1 cellular context compared by ENCODE assay signal in the genomic region with DNA sequence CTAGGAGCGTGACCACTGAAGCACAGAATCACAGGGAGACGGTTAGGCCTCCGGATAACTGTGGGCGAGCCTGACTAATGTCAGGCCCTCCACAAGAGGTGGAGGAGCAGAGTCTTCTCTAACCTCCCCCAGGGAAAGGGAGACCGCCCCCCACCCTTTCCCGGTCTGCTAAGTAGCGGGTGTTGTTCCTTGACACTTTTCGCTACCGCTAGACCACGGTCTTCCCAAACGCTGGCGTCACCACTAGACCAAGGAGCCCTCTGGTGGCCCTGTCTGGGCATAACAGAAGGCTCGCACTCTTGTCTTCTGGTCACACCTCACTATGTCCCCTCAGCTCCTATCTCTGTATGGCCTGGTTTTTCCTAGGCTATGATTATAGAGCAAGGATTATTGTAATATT.
A peak's percentile ranks its signal among the peaks of the same experiment; 100 is the strongest.
TF ChIP-seq lines count a peak whose summit lies in the region.

No MANE protein-coding gene starts in this region.

TF ChIP-seq in HepG2, 621 proteins besides CTCF, POLR2A, EP300 and RAD21:
- TF ChIP-seq ZBTB38 (CRISPR knock-in tag; IDR thresholded peaks at IDR 0.05) (peak; percentile 60; the same call in 1 of the 2 replicates), ZMYM4 (CRISPR knock-in tag; IDR thresholded peaks at IDR 0.05) (peak; percentile 44; the same call in 1 of the 2 replicates), POGZ (CRISPR knock-in tag; IDR thresholded peaks at IDR 0.05) (0 out of 2 replicates have a peak, but pooled peaks have one; percentile 32), ZBTB33 (CRISPR knock-in tag; IDR thresholded peaks at IDR 0.05) (peak; percentile 98), STAG1 (CRISPR knock-in tag; IDR thresholded peaks at IDR 0.05) (peak; percentile 53)
- TF ChIP-seq, protein P1, sequence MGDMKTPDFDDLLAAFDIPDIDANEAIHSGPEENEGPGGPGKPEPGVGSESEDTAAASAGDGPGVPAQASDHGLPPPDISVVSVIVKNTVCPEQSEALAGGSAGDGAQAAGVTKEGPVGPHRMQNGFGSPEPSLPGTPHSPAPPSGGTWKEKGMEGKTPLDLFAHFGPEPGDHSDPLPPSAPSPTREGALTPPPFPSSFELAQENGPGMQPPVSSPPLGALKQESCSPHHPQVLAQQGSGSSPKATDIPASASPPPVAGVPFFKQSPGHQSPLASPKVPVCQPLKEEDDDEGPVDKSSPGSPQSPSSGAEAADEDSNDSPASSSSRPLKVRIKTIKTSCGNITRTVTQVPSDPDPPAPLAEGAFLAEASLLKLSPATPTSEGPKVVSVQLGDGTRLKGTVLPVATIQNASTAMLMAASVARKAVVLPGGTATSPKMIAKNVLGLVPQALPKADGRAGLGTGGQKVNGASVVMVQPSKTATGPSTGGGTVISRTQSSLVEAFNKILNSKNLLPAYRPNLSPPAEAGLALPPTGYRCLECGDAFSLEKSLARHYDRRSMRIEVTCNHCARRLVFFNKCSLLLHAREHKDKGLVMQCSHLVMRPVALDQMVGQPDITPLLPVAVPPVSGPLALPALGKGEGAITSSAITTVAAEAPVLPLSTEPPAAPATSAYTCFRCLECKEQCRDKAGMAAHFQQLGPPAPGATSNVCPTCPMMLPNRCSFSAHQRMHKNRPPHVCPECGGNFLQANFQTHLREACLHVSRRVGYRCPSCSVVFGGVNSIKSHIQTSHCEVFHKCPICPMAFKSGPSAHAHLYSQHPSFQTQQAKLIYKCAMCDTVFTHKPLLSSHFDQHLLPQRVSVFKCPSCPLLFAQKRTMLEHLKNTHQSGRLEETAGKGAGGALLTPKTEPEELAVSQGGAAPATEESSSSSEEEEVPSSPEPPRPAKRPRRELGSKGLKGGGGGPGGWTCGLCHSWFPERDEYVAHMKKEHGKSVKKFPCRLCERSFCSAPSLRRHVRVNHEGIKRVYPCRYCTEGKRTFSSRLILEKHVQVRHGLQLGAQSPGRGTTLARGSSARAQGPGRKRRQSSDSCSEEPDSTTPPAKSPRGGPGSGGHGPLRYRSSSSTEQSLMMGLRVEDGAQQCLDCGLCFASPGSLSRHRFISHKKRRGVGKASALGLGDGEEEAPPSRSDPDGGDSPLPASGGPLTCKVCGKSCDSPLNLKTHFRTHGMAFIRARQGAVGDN (CRISPR knock-in tag; IDR thresholded peaks at IDR 0.05): 0 out of 2 replicates have a peak, but pooled peaks have one; percentile 7
